Comparison of ENCODE assay signal across 4 cellular contexts in genomic region chr17:15026088-15026487, GRCh38.
TF ChIP-seq lines count a peak whose summit lies in the region.

No MANE protein-coding gene starts in this region.

TF ChIP-seq in HepG2, 621 proteins besides CTCF, POLR2A, EP300 and RAD21:
- TF ChIP-seq MAFF (IDR thresholded peaks at IDR 0.05; ENCODE audit: low read depth, low read length) = peak; percentile 82
- TF ChIP-seq SALL2 (CRISPR knock-in tag; IDR thresholded peaks at IDR 0.05) = no peak
- no peak for TF ChIP-seq ZNF503 (CRISPR knock-in tag; IDR thresholded peaks at IDR 0.05)
- TF ChIP-seq ZFY (CRISPR knock-in tag; IDR thresholded peaks at IDR 0.05) = no peak
- no peak for TF ChIP-seq ZNF350 (CRISPR knock-in tag; IDR thresholded peaks at IDR 0.05; ENCODE audit: borderline replicate concordance, low read depth)
- peak; percentile 82 to 85 for TF ChIP-seq MAFK (conservative IDR thresholded peaks at IDR 0.05 in 1 of 2, IDR thresholded peaks at IDR 0.05 in 1 of 2; ENCODE audit: low read length in 2 of 2)
- TF ChIP-seq TEF (CRISPR knock-in tag; IDR thresholded peaks at IDR 0.05) = no peak
- TF ChIP-seq MIER2 (CRISPR knock-in tag; IDR thresholded peaks at IDR 0.05) = no peak
- TF ChIP-seq ZNF256 (CRISPR knock-in tag; conservative IDR thresholded peaks at IDR 0.05) = no peak
- no peak for TF ChIP-seq FOXP1 (IDR thresholded peaks at IDR 0.05)
- TF ChIP-seq FOXP1 (CRISPR knock-in tag; IDR thresholded peaks at IDR 0.05) = no peak

TF ChIP-seq in A549, 52 proteins besides CTCF, POLR2A, EP300 and RAD21:
- TF ChIP-seq ZC3H11A (IDR thresholded peaks at IDR 0.05) = no peak
- peak; percentile 87 for TF ChIP-seq MAFK (IDR thresholded peaks at IDR 0.05; ENCODE audit: partially characterized antibody)

TF ChIP-seq in IMR-90, 13 proteins besides CTCF, POLR2A, EP300 and RAD21:
- TF ChIP-seq USF2 (IDR thresholded peaks at IDR 0.05; ENCODE audit: low read depth, low read length) (no peak), MAFK (IDR thresholded peaks at IDR 0.05; ENCODE audit: low read depth, low read length) (peak; percentile 76)

TF ChIP-seq in K562, 482 proteins besides CTCF, POLR2A, EP300 and RAD21:
- TF ChIP-seq ZNF316 (IDR thresholded peaks at IDR 0.05) (peak; percentile 48), MYNN (IDR thresholded peaks at IDR 0.05) (no peak), MYNN (CRISPR knock-in tag; IDR thresholded peaks at IDR 0.05) (no peak), MAFG (tag; conservative IDR thresholded peaks at IDR 0.05) (peak; percentile 46), C11orf30 (IDR thresholded peaks at IDR 0.05; ENCODE audit: low read depth) (peak; percentile 31; the same call in 1 of the 2 replicates)
